Comparison of ENCODE assay signal across 8 cellular contexts in the genomic region with DNA sequence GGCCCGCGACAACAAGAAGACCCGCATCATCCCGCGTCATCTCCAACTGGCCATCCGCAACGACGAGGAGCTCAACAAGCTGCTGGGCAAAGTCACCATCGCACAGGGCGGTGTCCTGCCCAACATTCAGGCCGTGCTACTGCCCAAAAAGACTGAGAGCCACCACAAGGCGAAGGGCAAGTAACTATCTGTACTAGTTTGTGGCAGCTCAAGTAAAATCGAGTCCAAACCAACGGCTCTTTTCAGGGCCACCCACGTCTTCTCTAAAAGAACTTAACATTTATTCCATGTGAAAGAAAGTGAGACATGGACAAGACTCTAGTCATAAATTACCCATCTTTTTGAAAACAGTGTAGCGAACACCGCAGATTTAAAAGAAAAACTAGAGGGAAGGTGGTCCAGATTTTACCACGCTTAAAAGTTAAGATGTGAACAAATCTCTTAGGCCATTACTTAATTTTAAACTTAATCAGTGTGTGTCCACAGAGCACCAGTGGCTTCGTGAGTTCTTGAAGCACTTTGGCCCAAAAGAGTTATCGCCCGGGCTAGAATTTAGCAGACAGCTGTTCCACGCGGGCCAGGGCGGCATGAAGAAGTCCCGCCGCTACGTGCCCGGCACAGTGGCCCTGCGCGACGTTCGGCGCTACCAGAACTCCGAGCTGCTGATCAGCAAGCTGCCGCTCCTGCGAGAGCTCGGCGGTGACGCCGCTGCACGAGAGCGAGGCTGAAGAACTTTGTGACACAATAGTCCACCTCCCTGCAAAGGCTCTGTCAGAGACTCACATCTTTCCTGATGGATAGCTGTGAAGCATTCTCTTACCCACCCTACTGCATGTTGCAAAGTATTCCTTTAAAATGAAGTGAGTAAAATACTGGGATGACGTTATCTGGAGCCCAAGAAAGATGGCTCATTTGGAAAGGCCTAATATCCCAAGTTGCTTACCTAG.
DNase-seq lines count a peak whose midpoint lies in the region; ATAC-seq, FAIRE-seq and TF ChIP-seq lines count a peak whose summit lies in the region.

No MANE protein-coding gene starts in this region.

- H3K27me3 ChIP-seq in SU-DHL-6 (ENCODE audit: low read length) (no peaks in the 10 kb centered on the region), iPS DF 6.9 (ENCODE audit: control insufficient read depth, insufficient read depth, low read length) (no peaks in the 10 kb centered on the region), small intestine (ENCODE audit: control insufficient read depth in 2 of 2, insufficient read depth in 2 of 2, low read length in 2 of 2) (no peaks in the 10 kb centered on the region)

- peaks cover 84% of the 10 kb centered on the region for H3F3A ChIP-seq in SU-DHL-6 (ENCODE audit: insufficient read depth)

- peak overlapping the region; percentile 66 for H3K9ac ChIP-seq in SU-DHL-6 (ENCODE audit: low read length)

- no peaks in the 10 kb centered on the region for H3K79me2 ChIP-seq in SU-DHL-6 (ENCODE audit: insufficient read depth, low read length)

- H3K27ac ChIP-seq in SU-DHL-6 (ENCODE audit: low read depth, low read length) (peak overlapping the region; percentile 95), iPS DF 6.9 (ENCODE audit: low read length) (no peak overlapping the region), small intestine (ENCODE audit: low read depth in 1 of 2, low read length in 1 of 2) (peak overlapping the region; percentile 88 to 93)

- H3K9me3 ChIP-seq in SU-DHL-6 (ENCODE audit: insufficient read depth, low read length): no peaks in the 10 kb centered on the region
- H3K9me3 ChIP-seq in iPS DF 6.9 (ENCODE audit: control insufficient read depth, insufficient read depth, low read length): no peaks in the 10 kb centered on the region
- H3K9me3 ChIP-seq in small intestine (ENCODE audit: control insufficient read depth, low read depth): no peaks in the 10 kb centered on the region

- H3K4me1 ChIP-seq in iPS DF 6.9 (ENCODE audit: control insufficient read depth, insufficient read depth, low read length): no peaks in the 10 kb centered on the region; the same call in none of the 2 replicates
- H3K4me1 ChIP-seq in small intestine (ENCODE audit: control insufficient read depth in 2 of 2, insufficient read depth in 1 of 2, low read depth in 1 of 2, low read length in 1 of 2): no peaks in the 10 kb centered on the region

- peak; percentile 93 for TF ChIP-seq POLR2A in GM18505 (IDR thresholded peaks at IDR 0.05; ENCODE audit: borderline replicate concordance, extremely low read depth, insufficient read depth, insufficient read length)

- TF ChIP-seq CTCF in SU-DHL-6 (IDR thresholded peaks at IDR 0.05; ENCODE audit: insufficient read depth, low read length, poor library complexity, severe bottlenecking): no peak

- no peaks in the 10 kb centered on the region for H4K20me1 ChIP-seq in SU-DHL-6 (ENCODE audit: low read depth, low read length)

- no peaks in the 10 kb centered on the region for H3K9me2 ChIP-seq in SU-DHL-6 (replicated peaks; ENCODE audit: insufficient read depth, low read length)

- WGBS in iPS DF 6.9 (ENCODE audit: insufficient coverage, insufficient read length): no CpG with 5 or more reads among the region's 43 CpGs
- WGBS in small intestine, 3 donors: 2 to 4% (median 2%) methylated on average over 43 of the region's 43 CpGs

- DNase-seq in A172 (ENCODE audit: low spot score) (peak; percentile 46), LoVo (ENCODE audit: low spot score) (peak; percentile 59), amniotic stem cell (lab: John Stamatoyannopoulos, UW) (peak; percentile 82), iPS DF 6.9 (ENCODE audit: low read depth, low spot score) (no peak), small intestine (peak; percentile 73)

- H3K36me3 ChIP-seq in SU-DHL-6 (ENCODE audit: low read length): no peaks in the 10 kb centered on the region
- no peaks in the 10 kb centered on the region for H3K36me3 ChIP-seq in iPS DF 6.9 (ENCODE audit: control insufficient read depth, insufficient read depth, low read length)
- H3K36me3 ChIP-seq in small intestine (ENCODE audit: control insufficient read depth in 2 of 2, insufficient read depth in 2 of 2, low read length in 2 of 2): no peaks in the 10 kb centered on the region

- FAIRE-seq in small intestine (lab: Jason Lieb, UNC): no peak

- peak overlapping the region; percentile 68 for H3K4me2 ChIP-seq in SU-DHL-6 (ENCODE audit: low read depth, low read length, poor library complexity, severe bottlenecking)

- H3K4me3 ChIP-seq in SU-DHL-6 (ENCODE audit: insufficient read depth, low read length, poor library complexity, severe bottlenecking) (peak overlapping the region; percentile 52), iPS DF 6.9 (ENCODE audit: low read length) (peak overlapping the region; percentile 83), small intestine (ENCODE audit: low read depth in 1 of 2, low read length in 2 of 2) (peak overlapping the region; percentile 39 to 62)

- H2AFZ ChIP-seq in SU-DHL-6 (ENCODE audit: low read depth, low read length, severe bottlenecking): no peak overlapping the region

- ATAC-seq in GM18505 (IDR thresholded peaks at IDR 0.05; ENCODE audit: unreplicated experiment) (peak; percentile 27), HG02571 (IDR thresholded peaks at IDR 0.05; ENCODE audit: unreplicated experiment) (no peak)
